Comparison of ENCODE assay signal across 8 cellular contexts in genomic region chr20:49915380-49916145, GRCh38. TPM values are rescaled to one million over a fixed set of nuclear protein-coding genes. Genes with fewer than 3 reads are reported as not detected.
DNase-seq lines count a peak whose midpoint lies in the region; ATAC-seq and TF ChIP-seq lines count a peak whose summit lies in the region.

Gene SPATA2, minus strand, starts transcription at chr20:49915529. Its CDS starts 7,039 bp downstream, at chr20:49908490.

- intact Hi-C loops in left lung (cut with DNase I) = no loop called here

- peak within 1 kb of the TSS; percentile 97 to 100 for H3K27ac ChIP-seq in left lung

- ATAC-seq in HG03457 (IDR thresholded peaks at IDR 0.05; ENCODE audit: unreplicated experiment) (peak; percentile 78), left lung (peak; percentile 91)

- H3K4me3 Mint-ChIP-seq in activated CD4-positive, alpha-beta T cell treated with anti-CD3 and anti-CD28 coated beads, Interleukin-2, amount 10 ng/mL, durations not matched to agents 7 days and 5 days = peak within 1 kb of the TSS; percentile 91

- peak within 1 kb of the TSS; percentile 99 for H3K27ac Mint-ChIP-seq in activated CD4-positive, alpha-beta T cell treated with anti-CD3 and anti-CD28 coated beads, Interleukin-2, amount 10 ng/mL, durations not matched to agents 7 days and 5 days

- peaks cover 11 to 44% of the 10 kb centered on the region in 2 donors for H3K4me1 ChIP-seq in left lung

- H3K36me3 Mint-ChIP-seq in activated CD4-positive, alpha-beta T cell treated with anti-CD3 and anti-CD28 coated beads, Interleukin-2, amount 10 ng/mL, durations not matched to agents 7 days and 5 days (ENCODE audit: low read depth) = no peaks in the 10 kb centered on the region

- H3K4me3 ChIP-seq in BJ (ENCODE audit: low read depth, low read length) (peak within 1 kb of the TSS; percentile 79), left lung (peak within 1 kb of the TSS; percentile 97 to 98)

- no peaks in the 10 kb centered on the region for H3K27me3 Mint-ChIP-seq in activated CD4-positive, alpha-beta T cell treated with anti-CD3 and anti-CD28 coated beads, Interleukin-2, amount 10 ng/mL, durations not matched to agents 7 days and 5 days

- no peak for TF ChIP-seq CTCF in BJ (IDR thresholded peaks at IDR 0.05; ENCODE audit: insufficient read depth, low read depth, low read length)
- no peak for TF ChIP-seq CTCF in left lung (IDR thresholded peaks at IDR 0.05)

- H3K4me1 Mint-ChIP-seq in activated CD4-positive, alpha-beta T cell treated with anti-CD3 and anti-CD28 coated beads, Interleukin-2, amount 10 ng/mL, durations not matched to agents 7 days and 5 days = peaks cover 33% of the 10 kb centered on the region

- CTCF ChIA-PET in BJ (lab: Yijun Ruan, JAX) = interaction anchor here (1.0 to 1.5 kb wide), 7 partner anchors 9 to 305 kb away, joined by 3 to 5 read pairs (median 3); no protein-coding TSS in a partner anchor
- CTCF ChIA-PET in activated CD4-positive, alpha-beta T cell treated with anti-CD3 and anti-CD28 coated beads, Interleukin-2, amount 10 ng/mL, durations not matched to agents 7 days and 5 days (lab: Charles Lee) = interaction anchor here (0.6 to 1.3 kb wide), 5 partner anchors 13 to 585 kb away, joined by 3 to 4 read pairs (median 3); partner anchors contain the start of gene RNF114

- H3K9me3 Mint-ChIP-seq in activated CD4-positive, alpha-beta T cell treated with anti-CD3 and anti-CD28 coated beads, Interleukin-2, amount 10 ng/mL, durations not matched to agents 7 days and 5 days = no peaks in the 10 kb centered on the region

- H3K36me3 ChIP-seq in BJ (ENCODE audit: control insufficient read depth, insufficient read depth, low read length) (peaks cover 1% of the 10 kb centered on the region), left lung (no peaks in the 10 kb centered on the region)

- POLR2A ChIA-PET in BJ (lab: Charles Lee) = no interaction called here
- POLR2A ChIA-PET in activated CD4-positive, alpha-beta T cell treated with anti-CD3 and anti-CD28 coated beads, Interleukin-2, amount 10 ng/mL, durations not matched to agents 7 days and 5 days (lab: Charles Lee) = no interaction called here

- DNase-seq in BJ (ENCODE audit: low read depth) (peak; percentile 46), GM19240 (ENCODE audit: insufficient read length, low spot score) (peak; percentile 95), NCI-H526 treated with DMSO at 0.1 percent for 48 hours (lab: John Stamatoyannopoulos, UW) (peak; percentile 88), dedifferentiated amniotic fluid mesenchymal stem cell (ENCODE audit: extremely low spot score) (peak; percentile 96), left lung (peak; percentile 96 to 97)
- peak; percentile 94 for DNase-seq in activated CD4-positive, alpha-beta T cell treated with anti-CD3 and anti-CD28 coated beads, Interleukin-2, amount 10 ng/mL, durations not matched to agents 7 days and 5 days
- DNase-seq in stimulated activated CD4-positive, alpha-beta T cell treated with anti-CD3 and anti-CD28 coated beads, Interleukin-2, amount 100 ng/mL, for 4 hours (ENCODE audit: low read depth) = peak; percentile 91

- H3K27me3 ChIP-seq in BJ (ENCODE audit: control insufficient read depth, insufficient read depth, low read length) = no peaks in the 10 kb centered on the region
- no peaks in the 10 kb centered on the region for H3K27me3 ChIP-seq in left lung

- H3K9me3 ChIP-seq in left lung = no peaks in the 10 kb centered on the region

RNA-seq across cellular contexts. Expression of gene SPATA2, which starts in this region (rescaled TPM):
- polyA plus RNA-seq in BJ (2011; rRNA removed) = 3.5 and 5.7 TPM in 2 replicates
- polyA minus RNA-seq in BJ (2011; rRNA and poly(A)+ RNA removed) = 3.7 and 4.1 TPM in 2 replicates
- 1 to 10 TPM; 7.4 to 8.2 TPM for total RNA-seq in activated CD4-positive, alpha-beta T cell treated with anti-CD3 and anti-CD28 coated beads, Interleukin-2, amount 10 ng/mL, durations not matched to agents 7 days and 5 days
- total RNA-seq in left lung = 1 to 10 TPM; 6.9 to 7.1 TPM

Comparison
In these comparisons a context has a peak if more than half of its experiments do, and no peak if none do; other contexts are left out.
1. Peak in every context shown above with its lines: DNase-seq, ATAC-seq, H3K4me3 ChIP-seq and H3K27ac ChIP-seq.
2. DNase-seq: peak in every context shown above with its lines; median percentile 96 in left lung; 96 in dedifferentiated amniotic fluid mesenchymal stem cell; 95 in GM19240; 94 in activated CD4-positive, alpha-beta T cell treated with anti-CD3 and anti-CD28 coated beads, Interleukin-2, amount 10 ng/mL, durations not matched to agents 7 days and 5 days; 91 in stimulated activated CD4-positive, alpha-beta T cell treated with anti-CD3 and anti-CD28 coated beads, Interleukin-2, amount 100 ng/mL, for 4 hours; 88 in NCI-H526 treated with DMSO at 0.1 percent for 48 hours; 46 in BJ.